13 cellular contexts compared by ENCODE assay signal in the genomic region with DNA sequence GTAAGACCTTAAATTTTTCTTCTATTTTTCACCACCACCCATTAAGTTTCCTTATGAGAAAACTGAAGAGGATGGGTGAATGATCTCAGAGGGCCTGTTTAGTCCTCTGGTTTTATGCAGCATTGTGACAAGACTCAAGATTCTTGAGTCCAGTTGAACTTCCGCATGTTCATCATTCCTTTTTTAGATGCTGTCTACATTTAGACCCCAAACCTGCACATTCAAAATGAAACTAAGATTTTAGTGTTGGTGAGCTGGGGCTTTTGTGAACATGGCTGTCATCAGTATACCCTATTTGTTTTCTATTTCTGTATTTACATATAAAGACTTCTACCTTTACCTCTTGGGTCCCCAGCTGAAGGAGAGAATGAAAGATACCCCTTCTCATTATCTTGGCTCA. TPM values are rescaled to one million over a fixed set of nuclear protein-coding genes. Genes with fewer than 3 reads are reported as not detected.
DNase-seq lines count a peak whose midpoint lies in the region; ATAC-seq, FAIRE-seq and TF ChIP-seq lines count a peak whose summit lies in the region.
"Had no signal": no experiment of that assay in that cellular context is flagged by ENCODE, and none has a peak within 500 bp of the region (broad histone marks: within the 10 kb centered on the region; RNA-seq: fewer than 3 reads in every experiment).

No MANE protein-coding gene starts in this region.

- CTCF ChIA-PET in CD4-positive, alpha-beta memory T cell (lab: Charles Lee; ENCODE audit: partially characterized antibody): interaction anchor here (1.2 to 11.1 kb wide), 14 partner anchors 9 to 593 kb away, joined by 3 to 468 read pairs (median 7); no protein-coding TSS in a partner anchor
- CTCF ChIA-PET in naive thymus-derived CD4-positive, alpha-beta T cell (lab: Charles Lee): interaction anchor here (0.7 to 12.4 kb wide), 13 partner anchors 10 to 595 kb away, joined by 3 to 340 read pairs (median 3); no protein-coding TSS in a partner anchor

- no peak overlapping the region for H3K27ac Mint-ChIP-seq in CD4-positive, alpha-beta memory T cell
- H3K27ac Mint-ChIP-seq in naive thymus-derived CD4-positive, alpha-beta T cell: peak overlapping the region in 1 of 9 donors; percentile 68
- H3K27ac Mint-ChIP-seq: HFFc6 had no signal

- H3F3A ChIP-seq in SU-DHL-6 (ENCODE audit: insufficient read depth): peaks cover 24% of the 10 kb centered on the region

- 88 to 90% methylated on average over 1 of the region's 1 CpG for WGBS in heart right ventricle, 2 donors

- peak; percentile 92 for FAIRE-seq in GM18507 (lab: Jason Lieb, UNC)

- H3K4me3 ChIP-seq in SU-DHL-6 (ENCODE audit: insufficient read depth, low read length, poor library complexity, severe bottlenecking): no peak overlapping the region
- no peak overlapping the region for H3K4me3 ChIP-seq in heart right ventricle
- H3K4me3 ChIP-seq in CD4-positive, alpha-beta memory T cell (ENCODE audit: low read length in 2 of 2): no peak overlapping the region
- H3K4me3 ChIP-seq in naive thymus-derived CD4-positive, alpha-beta T cell (ENCODE audit: low read length): no peak overlapping the region
- H3K4me3 ChIP-seq: ovary had no signal

- H3K27ac ChIP-seq in SU-DHL-6 (ENCODE audit: low read depth, low read length) (no peak overlapping the region), heart right ventricle (no peak overlapping the region)
- no peak overlapping the region for H3K27ac ChIP-seq in CD4-positive, alpha-beta memory T cell (ENCODE audit: low read depth, low read length)
- H3K27ac ChIP-seq in naive thymus-derived CD4-positive, alpha-beta T cell (ENCODE audit: low read depth, low read length): no peak overlapping the region
- H3K27ac ChIP-seq: ovary had no signal

- H3K4me2 ChIP-seq in SU-DHL-6 (ENCODE audit: low read depth, low read length, poor library complexity, severe bottlenecking): peak overlapping the region; percentile 11

- intact Hi-C loops in heart right ventricle (cut with DNase I): loop anchor here in 7 of 10 donors (2.0 to 10.0 kb wide), 4 partner anchors 94 to 431 kb away; no protein-coding TSS in a partner anchor
- intact Hi-C loops in CD4-positive, alpha-beta memory T cell (cut with micrococcal nuclease): loop anchor here (2.0 to 5.0 kb wide), 3 partner anchors 119 to 429 kb away; no protein-coding TSS in a partner anchor
- intact Hi-C loops in naive thymus-derived CD4-positive, alpha-beta T cell (cut with micrococcal nuclease): loop anchor here in 1 of 2 donors (10.0 kb wide), 1 partner anchor 371 kb away; the partner anchor contains the start of gene GDI2

- H4K20me1 ChIP-seq in SU-DHL-6 (ENCODE audit: low read depth, low read length): no peaks in the 10 kb centered on the region

- peaks cover 0 to 29% (median 7%) of the 10 kb centered on the region in 9 donors for H3K4me1 ChIP-seq in heart right ventricle
- peaks cover 23% of the 10 kb centered on the region for H3K4me1 ChIP-seq in CD4-positive, alpha-beta memory T cell (ENCODE audit: insufficient read depth, low read length)
- H3K4me1 ChIP-seq in naive thymus-derived CD4-positive, alpha-beta T cell (ENCODE audit: control insufficient read depth in 2 of 2, insufficient read depth in 2 of 2, low read length in 2 of 2): peaks cover 0 to 18% of the 10 kb centered on the region in 2 donors

- H3K9ac ChIP-seq in SU-DHL-6 (ENCODE audit: low read length): no peak overlapping the region

- H3K27me3 ChIP-seq in SU-DHL-6 (ENCODE audit: low read length) (no peaks in the 10 kb centered on the region), heart right ventricle (no peaks in the 10 kb centered on the region)
- no peaks in the 10 kb centered on the region for H3K27me3 ChIP-seq in CD4-positive, alpha-beta memory T cell (ENCODE audit: insufficient read depth, low read length)
- no peaks in the 10 kb centered on the region for H3K27me3 ChIP-seq in naive thymus-derived CD4-positive, alpha-beta T cell (ENCODE audit: control insufficient read depth in 2 of 2, insufficient read depth in 2 of 2, low read length in 2 of 2)
- H3K27me3 ChIP-seq: ovary had no signal

- no peaks in the 10 kb centered on the region for H3K36me3 Mint-ChIP-seq in CD4-positive, alpha-beta memory T cell
- peaks cover 0 to 7% (median 0%) of the 10 kb centered on the region in 5 donors for H3K36me3 Mint-ChIP-seq in naive thymus-derived CD4-positive, alpha-beta T cell

- H3K4me1 Mint-ChIP-seq in CD4-positive, alpha-beta memory T cell: peaks cover 12 to 32% (median 25%) of the 10 kb centered on the region in 4 donors
- peaks cover 13 to 54% (median 47%) of the 10 kb centered on the region in 7 donors for H3K4me1 Mint-ChIP-seq in naive thymus-derived CD4-positive, alpha-beta T cell

- no peak overlapping the region for H3K4me3 Mint-ChIP-seq in CD4-positive, alpha-beta memory T cell
- peak overlapping the region in 2 of 10 donors; percentile 12 to 51 for H3K4me3 Mint-ChIP-seq in naive thymus-derived CD4-positive, alpha-beta T cell
- H3K4me3 Mint-ChIP-seq: effector memory CD8-positive, alpha-beta T cell; HFFc6 had no signal

- peak; percentile 72 for ATAC-seq in GM19463 (IDR thresholded peaks at IDR 0.05; ENCODE audit: unreplicated experiment)
- ATAC-seq in HG03039 (IDR thresholded peaks at IDR 0.05; ENCODE audit: unreplicated experiment): peak; percentile 81
- no peak for ATAC-seq in heart right ventricle
- no peak for ATAC-seq in naive thymus-derived CD4-positive, alpha-beta T cell
- ATAC-seq: effector memory CD8-positive, alpha-beta T cell had no signal

- peaks cover 19% of the 10 kb centered on the region for H3K79me2 ChIP-seq in SU-DHL-6 (ENCODE audit: insufficient read depth, low read length)

- H3K9me3 Mint-ChIP-seq in CD4-positive, alpha-beta memory T cell: peaks cover 0 to 2% (median 0%) of the 10 kb centered on the region in 8 donors
- H3K9me3 Mint-ChIP-seq in naive thymus-derived CD4-positive, alpha-beta T cell: peaks cover 0 to 3% (median 0%) of the 10 kb centered on the region in 11 donors
- H3K9me3 Mint-ChIP-seq: effector memory CD8-positive, alpha-beta T cell; HFFc6 had no signal

- H3K9me2 ChIP-seq in SU-DHL-6 (replicated peaks; ENCODE audit: insufficient read depth, low read length): no peaks in the 10 kb centered on the region

- H3K36me3 ChIP-seq in SU-DHL-6 (ENCODE audit: low read length) (0 out of 2 replicates have a peak, but pooled peaks cover 5% of the 10 kb centered on the region), heart right ventricle (no peaks in the 10 kb centered on the region)
- H3K36me3 ChIP-seq in CD4-positive, alpha-beta memory T cell (ENCODE audit: insufficient read depth, low read length): no peaks in the 10 kb centered on the region
- H3K36me3 ChIP-seq in naive thymus-derived CD4-positive, alpha-beta T cell (ENCODE audit: control insufficient read depth in 2 of 3, insufficient read depth in 3 of 3, low read length in 3 of 3): no peaks in the 10 kb centered on the region
- H3K36me3 ChIP-seq: ovary had no signal

- DNase-seq in GM18507 (ENCODE audit: extremely low spot score, insufficient read length, low read depth): peak; percentile 43
- no peak for DNase-seq in heart right ventricle
- DNase-seq in CD4-positive, alpha-beta memory T cell: no peak
- no peak for DNase-seq in naive thymus-derived CD4-positive, alpha-beta T cell
- DNase-seq in foreskin melanocyte: no peak
- DNase-seq: activated gamma-delta T cell treated with Interleukin-2 at 50 U/mL for 16 hours; Calu3; effector memory CD8-positive, alpha-beta T cell; HFFc6; ovary had no signal

- H3K27me3 Mint-ChIP-seq in CD4-positive, alpha-beta memory T cell: no peaks in the 10 kb centered on the region
- no peaks in the 10 kb centered on the region for H3K27me3 Mint-ChIP-seq in naive thymus-derived CD4-positive, alpha-beta T cell
- H3K27me3 Mint-ChIP-seq: effector memory CD8-positive, alpha-beta T cell had no signal

- TF ChIP-seq CTCF in SU-DHL-6 (IDR thresholded peaks at IDR 0.05; ENCODE audit: insufficient read depth, low read length, poor library complexity, severe bottlenecking) (no peak), heart right ventricle (IDR thresholded peaks at IDR 0.05) (no peak)

- POLR2A ChIA-PET in CD4-positive, alpha-beta memory T cell (lab: Charles Lee; ENCODE audit: partially characterized antibody): interaction anchor here (0.6 to 1.5 kb wide), 3 partner anchors 105 to 388 kb away, joined by 3 to 7 read pairs (median 3); no protein-coding TSS in a partner anchor
- POLR2A ChIA-PET in naive thymus-derived CD4-positive, alpha-beta T cell (lab: Charles Lee): interaction anchor here (0.6 to 7.0 kb wide), 6 partner anchors 74 to 181 kb away, joined by 3 to 78 read pairs (median 3); no protein-coding TSS in a partner anchor

- H3K9me3 ChIP-seq in SU-DHL-6 (ENCODE audit: insufficient read depth, low read length) (no peaks in the 10 kb centered on the region), heart right ventricle (no peaks in the 10 kb centered on the region)
- no peaks in the 10 kb centered on the region for H3K9me3 ChIP-seq in CD4-positive, alpha-beta memory T cell (ENCODE audit: control insufficient read depth in 1 of 2, low read length in 2 of 2)
- H3K9me3 ChIP-seq in naive thymus-derived CD4-positive, alpha-beta T cell (ENCODE audit: control insufficient read depth in 2 of 3, low read length in 3 of 3): no peaks in the 10 kb centered on the region
- H3K9me3 ChIP-seq: ovary had no signal

- H2AFZ ChIP-seq in SU-DHL-6 (ENCODE audit: low read depth, low read length, severe bottlenecking): no peak overlapping the region

RNA-seq across cellular contexts. Expression of gene NET1, which starts 31.1 kb away (rescaled TPM):
- total RNA-seq in heart right ventricle: 10 to 100 TPM; 13.4 to 22.6 (median 17.6) TPM
- 1 to 10 TPM; 6.0 to 9.3 TPM for polyA plus RNA-seq in heart right ventricle
- 10 to 100 TPM; 14.0 to 16.4 TPM for total RNA-seq in CD4-positive, alpha-beta memory T cell
- polyA plus RNA-seq in CD4-positive, alpha-beta memory T cell: 1 to 10 TPM; 5.4 to 7.0 TPM
- 10 to 100 TPM; 31.6 to 61.6 (median 33.2) TPM for total RNA-seq in naive thymus-derived CD4-positive, alpha-beta T cell
- polyA plus RNA-seq in naive thymus-derived CD4-positive, alpha-beta T cell: 10 to 100 TPM; 47.9 to 52.9 TPM

RNA-seq across cellular contexts. Expression of gene TUBAL3, which starts 38.8 kb away (rescaled TPM):
- under 1 TPM in 7 of 10 donors, not detected in 3; 0.14 to 0.72 (median 0.17) TPM for total RNA-seq in heart right ventricle
- under 1 TPM; 0.23 to 0.51 TPM for polyA plus RNA-seq in heart right ventricle
- not detected for total RNA-seq in CD4-positive, alpha-beta memory T cell
- not detected for polyA plus RNA-seq in CD4-positive, alpha-beta memory T cell
- total RNA-seq in naive thymus-derived CD4-positive, alpha-beta T cell: not detected
- polyA plus RNA-seq in naive thymus-derived CD4-positive, alpha-beta T cell: not detected
- total RNA-seq: Calu3, HFFc6 had no signal
- polyA plus RNA-seq: ovary had no signal

RNA-seq across cellular contexts. Expression of gene CALML5, which starts 55.9 kb away (rescaled TPM):
- not detected for total RNA-seq in heart right ventricle
- polyA plus RNA-seq in heart right ventricle: not detected
- not detected for total RNA-seq in CD4-positive, alpha-beta memory T cell
- polyA plus RNA-seq in CD4-positive, alpha-beta memory T cell: not detected
- not detected for total RNA-seq in naive thymus-derived CD4-positive, alpha-beta T cell
- polyA plus RNA-seq in naive thymus-derived CD4-positive, alpha-beta T cell: not detected
- total RNA-seq: Calu3, HFFc6 had no signal
- polyA plus RNA-seq: ovary had no signal

Comparison
In these comparisons a context has a peak if more than half of its experiments do, and no peak if none do; other contexts are left out.
1. ATAC-seq: peak in GM19463 (single experiment) and HG03039 (single experiment); none in heart right ventricle (0 of 8) and naive thymus-derived CD4-positive, alpha-beta T cell (single experiment).